16 cellular contexts compared by ENCODE assay signal in genomic region chr11:78787696-78788095, GRCh38.
A peak's percentile ranks its signal among the peaks of the same experiment; 100 is the strongest.
DNase-seq lines count a peak whose midpoint lies in the region; ATAC-seq and TF ChIP-seq lines count a peak whose summit lies in the region.
"Had no signal": no experiment of that assay in that cellular context is flagged by ENCODE, and none has a peak within 500 bp of the region (broad histone marks: within the 10 kb centered on the region; RNA-seq: fewer than 3 reads in every experiment).

No MANE protein-coding gene starts in this region.

- H3K4me1 ChIP-seq in adipocyte (ENCODE audit: control insufficient read depth, insufficient read depth, low read length) (peaks cover 14% of the 10 kb centered on the region), testis (no peaks in the 10 kb centered on the region)

- H3K27ac Mint-ChIP-seq in mesothelial cell of epicardium, result peak overlapping the region; percentile 30
- H3K27ac Mint-ChIP-seq: CD4-positive, CD25-positive, alpha-beta regulatory T cell; CD8-positive, alpha-beta memory T cell had no signal

- H3K36me3 Mint-ChIP-seq in mesothelial cell of epicardium, result peaks cover 27% of the 10 kb centered on the region
- H3K36me3 Mint-ChIP-seq: CD4-positive, CD25-positive, alpha-beta regulatory T cell; CD8-positive, alpha-beta memory T cell had no signal

- intact Hi-C loops in testis (cut with DNase I; ENCODE audit: low total_unique reads), result no loop called here

- no peaks in the 10 kb centered on the region for H3K9me3 Mint-ChIP-seq in mesothelial cell of epicardium
- H3K9me3 Mint-ChIP-seq: CD4-positive, CD25-positive, alpha-beta regulatory T cell; H9 had no signal

- H3K27me3 ChIP-seq in adipocyte (replicated peaks; ENCODE audit: control insufficient read depth, insufficient read depth, low read length), result no peaks in the 10 kb centered on the region
- H3K27me3 ChIP-seq in testis, result no peaks in the 10 kb centered on the region
- H3K27me3 ChIP-seq: BE2C had no signal

- H3K9me3 ChIP-seq in adipocyte (ENCODE audit: control insufficient read depth, low read length), result no peaks in the 10 kb centered on the region
- H3K9me3 ChIP-seq in testis, result no peaks in the 10 kb centered on the region
- H3K9me3 ChIP-seq: BE2C had no signal

- H3K27ac ChIP-seq in testis, result no peak overlapping the region

- WGBS in testis, 2 donors, result 87 to 93% methylated on average over 3 of the region's 3 CpGs

- TF ChIP-seq POLR2A in testis (IDR thresholded peaks at IDR 0.05), result no peak

- H3K27me3 Mint-ChIP-seq in mesothelial cell of epicardium (ENCODE audit: low read depth), result no peaks in the 10 kb centered on the region

- no peak overlapping the region for H3K4me3 Mint-ChIP-seq in mesothelial cell of epicardium
- H3K4me3 Mint-ChIP-seq: CD4-positive, CD25-positive, alpha-beta regulatory T cell; CD8-positive, alpha-beta memory T cell; H9 had no signal

- no peak for ATAC-seq in GM19467 (IDR thresholded peaks at IDR 0.05; ENCODE audit: unreplicated experiment)

- TF ChIP-seq CTCF in mesothelial cell of epicardium (IDR thresholded peaks at IDR 0.05; ENCODE audit: unreplicated experiment) (no peak), testis (IDR thresholded peaks at IDR 0.05) (no peak)

- H3K36me3 ChIP-seq in adipocyte (ENCODE audit: control insufficient read depth, insufficient read depth, low read length, severe bottlenecking) (peaks cover 6% of the 10 kb centered on the region), testis (ENCODE audit: low read depth, missing control alignments) (no peaks in the 10 kb centered on the region)

- H3K4me3 ChIP-seq in adipocyte (ENCODE audit: low read length), result no peak overlapping the region
- no peak overlapping the region for H3K4me3 ChIP-seq in testis

- peaks cover 14% of the 10 kb centered on the region for H3K4me1 Mint-ChIP-seq in mesothelial cell of epicardium
- H3K4me1 Mint-ChIP-seq: CD4-positive, CD25-positive, alpha-beta regulatory T cell; CD8-positive, alpha-beta memory T cell had no signal

- peak; percentile 36 for DNase-seq in Ammon's horn (ENCODE audit: low spot score)
- peak; percentile 15 for DNase-seq in adipocyte (ENCODE audit: low read depth)
- DNase-seq in mesothelial cell of epicardium (ENCODE audit: low spot score in 2 of 2, unreplicated experiment in 2 of 2), result no peak
- peak; percentile 65 for DNase-seq in pons (ENCODE audit: low spot score)
- DNase-seq in HPDE6-E6E7 (ENCODE audit: extremely low spot score), result no peak
- no peak for DNase-seq in amniotic stem cell (lab: John Stamatoyannopoulos, UW)
- DNase-seq in testis, result no peak
- DNase-seq: BE2C; CD4-positive, CD25-positive, alpha-beta regulatory T cell; CD8-positive, alpha-beta memory T cell; COR-L47; DMS 273 treated with DMSO at 0.1 percent for 48 hours; DMS79; GDM1; H9 had no signal

- H3K9ac ChIP-seq in adipocyte (ENCODE audit: low read length), result no peak overlapping the region

Comparison
In these comparisons a context has a peak if more than half of its experiments do, and no peak if none do; other contexts are left out.
1. DNase-seq: peak in Ammon's horn (single experiment), adipocyte (single experiment) and pons (single experiment); none in mesothelial cell of epicardium (0 of 2), HPDE6-E6E7 (single experiment), amniotic stem cell (single experiment) and testis (single experiment).